ENCODE assay signal across 8 cellular contexts in the genomic region with DNA sequence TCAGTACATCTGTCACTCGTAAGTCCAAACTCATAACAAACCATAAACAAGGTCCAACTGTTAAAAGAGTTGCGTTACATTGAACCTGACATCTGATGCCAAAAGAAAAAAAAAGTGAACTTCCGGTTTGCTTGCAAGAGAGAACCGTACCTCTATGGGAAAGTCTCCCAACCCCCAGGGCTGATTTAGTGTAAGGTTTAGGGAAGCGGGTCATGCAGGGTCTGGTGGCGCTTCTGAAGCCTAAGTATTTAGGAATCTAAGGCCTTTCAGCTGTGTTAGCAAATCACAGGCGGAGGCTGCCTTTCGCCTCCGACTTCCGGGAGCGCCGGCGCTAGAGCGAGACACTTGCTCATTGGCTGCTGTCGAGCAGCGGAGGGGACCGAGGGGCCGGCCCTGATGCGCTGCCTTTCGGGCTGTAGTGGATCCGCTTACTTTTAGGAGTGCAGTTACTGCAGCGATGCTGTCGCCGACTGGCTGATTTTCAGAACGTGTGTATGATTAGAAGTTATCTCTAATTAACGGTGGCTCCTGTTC. TPM values are rescaled to one million over a fixed set of nuclear protein-coding genes. Genes with fewer than 3 reads are reported as not detected.
DNase-seq lines count a peak whose midpoint lies in the region; ATAC-seq and TF ChIP-seq lines count a peak whose summit lies in the region.

No MANE protein-coding gene starts in this region.

- H3K36me3 Mint-ChIP-seq in activated naive CD4-positive, alpha-beta T cell treated with anti-CD3 and anti-CD28 coated beads, Interleukin-2, amount 50 U/mL, for 24 hours: peaks cover 2% of the 10 kb centered on the region

- DNase-seq in GM06990 (ENCODE audit: extremely low read depth, insufficient read length) (peak; percentile 74), NB4 (ENCODE audit: low read depth) (peak; percentile 85), SK-N-SH (peak; percentile 93), glomerular visceral epithelial cell (ENCODE audit: extremely low spot score) (peak; percentile 81), occipital lobe (lab: John Stamatoyannopoulos, UW) (peak; percentile 89), suprapubic skin (ENCODE audit: low spot score in 2 of 2) (peak; percentile 91 to 94)

- H3K27ac Mint-ChIP-seq in activated naive CD4-positive, alpha-beta T cell treated with anti-CD3 and anti-CD28 coated beads, Interleukin-2, amount 50 U/mL, for 24 hours: peak overlapping the region; percentile 98

- H3K27me3 ChIP-seq in GM06990 (replicated peaks; ENCODE audit: control insufficient read depth, insufficient read depth, low read length) (no peaks in the 10 kb centered on the region; the same call in 1 of the 2 replicates), SK-N-SH (ENCODE audit: insufficient read depth) (no peaks in the 10 kb centered on the region), suprapubic skin (no peaks in the 10 kb centered on the region)

- peaks cover 3% of the 10 kb centered on the region for H3F3A ChIP-seq in SK-N-SH (replicated peaks; ENCODE audit: insufficient read depth)

- H3K9me2 ChIP-seq in SK-N-SH: no peaks in the 10 kb centered on the region

- peak; percentile 100 for ATAC-seq in HG02571 (IDR thresholded peaks at IDR 0.05; ENCODE audit: unreplicated experiment)

- peak overlapping the region; percentile 96 for H2AFZ ChIP-seq in SK-N-SH (ENCODE audit: low read depth)

- H3K4me3 ChIP-seq in GM06990 (replicated peaks; ENCODE audit: low read depth, low read length): peak overlapping the region; percentile 39
- H3K4me3 ChIP-seq in NB4 (ENCODE audit: low read depth, low read length): peak overlapping the region; percentile 53
- H3K4me3 ChIP-seq in SK-N-SH (ENCODE audit: low read depth in 2 of 2, low read length in 1 of 2): peak overlapping the region; percentile 47 to 56
- peak overlapping the region; percentile 45 for H3K4me3 ChIP-seq in suprapubic skin

- H3K36me3 ChIP-seq in GM06990 (ENCODE audit: control insufficient read depth, insufficient read depth, low read length): no peaks in the 10 kb centered on the region
- H3K36me3 ChIP-seq in SK-N-SH (replicated peaks in 1 of 2; ENCODE audit: control insufficient read depth in 1 of 2, insufficient read depth in 2 of 2, low read length in 1 of 2): no peaks in the 10 kb centered on the region
- H3K36me3 ChIP-seq in suprapubic skin: no peaks in the 10 kb centered on the region

- H3K9me3 ChIP-seq in SK-N-SH (peaks cover 5% of the 10 kb centered on the region; the same call in 1 of the 2 replicates), suprapubic skin (peaks cover 5% of the 10 kb centered on the region)

- CTCF ChIA-PET in SK-N-SH (lab: Yijun Ruan, JAX): interaction anchor here (0.7 to 3.8 kb wide), 9 partner anchors 11 to 524 kb away, joined by 3 to 38 read pairs (median 3); a partner anchor contains a TSS

- TF ChIP-seq EP300 in SK-N-SH (IDR thresholded peaks at IDR 0.05; ENCODE audit: borderline replicate concordance in 1 of 2, low read depth in 1 of 2, low read length in 1 of 2) (no peak), suprapubic skin (IDR thresholded peaks at IDR 0.05) (no peak)

- POLR2A ChIA-PET in SK-N-SH (lab: Yijun Ruan, JAX): interaction anchor here (0.7 to 1.8 kb wide), 2 partner anchors 10 to 12 kb away, joined by 3 to 6 read pairs; a partner anchor contains a TSS

- H3K4me2 ChIP-seq in SK-N-SH: peak overlapping the region; percentile 64

- H3K9ac ChIP-seq in SK-N-SH: peak overlapping the region; percentile 60; the same call in 1 of the 2 replicates

- H3K9me3 Mint-ChIP-seq in activated naive CD4-positive, alpha-beta T cell treated with anti-CD3 and anti-CD28 coated beads, Interleukin-2, amount 50 U/mL, for 24 hours: no peaks in the 10 kb centered on the region

- WGBS in SK-N-SH (ENCODE audit: low lambda C conversion rate): 3% methylated on average over 26 of the region's 26 CpGs
- under 1% methylated on average over 24 of the region's 26 CpGs for WGBS in suprapubic skin

- no peaks in the 10 kb centered on the region for H3K79me2 ChIP-seq in SK-N-SH (ENCODE audit: insufficient read depth)

- H3K4me1 ChIP-seq in SK-N-SH (ENCODE audit: control insufficient read depth in 1 of 2, insufficient read depth in 2 of 2, low read depth in 1 of 2, low read length in 1 of 2) (peaks cover 3 to 7% of the 10 kb centered on the region in 2 experiments; a peak in 3 of 4 replicates), suprapubic skin (peaks cover 10% of the 10 kb centered on the region)

- TF ChIP-seq RAD21 in SK-N-SH (IDR thresholded peaks at IDR 0.05; ENCODE audit: low read length): no peak

- H4K20me1 ChIP-seq in SK-N-SH (ENCODE audit: insufficient read depth): no peaks in the 10 kb centered on the region

- peaks cover 21% of the 10 kb centered on the region for H3K4me1 Mint-ChIP-seq in activated naive CD4-positive, alpha-beta T cell treated with anti-CD3 and anti-CD28 coated beads, Interleukin-2, amount 50 U/mL, for 24 hours

- TF ChIP-seq CTCF in GM06990 (IDR thresholded peaks at IDR 0.05; ENCODE audit: insufficient read depth, low read length, poor library complexity, severe bottlenecking): no peak
- TF ChIP-seq CTCF in NB4 (IDR thresholded peaks at IDR 0.05; ENCODE audit: low read depth, low read length): no peak
- no peak for TF ChIP-seq CTCF in SK-N-SH (IDR thresholded peaks at IDR 0.05)
- no peak for TF ChIP-seq CTCF in suprapubic skin (IDR thresholded peaks at IDR 0.05)

- no peaks in the 10 kb centered on the region for H3K27me3 Mint-ChIP-seq in activated naive CD4-positive, alpha-beta T cell treated with anti-CD3 and anti-CD28 coated beads, Interleukin-2, amount 50 U/mL, for 24 hours

- peak; percentile 31 for TF ChIP-seq POLR2A in NB4 (IDR thresholded peaks at IDR 0.05; ENCODE audit: extremely low read depth, insufficient read length)
- no peak for TF ChIP-seq POLR2A in suprapubic skin (IDR thresholded peaks at IDR 0.05)

- H3K27ac ChIP-seq in SK-N-SH (ENCODE audit: low read depth in 2 of 2, low read length in 1 of 2) (peak overlapping the region; percentile 72 to 98), suprapubic skin (peak overlapping the region; percentile 80)

- H3K4me3 Mint-ChIP-seq in activated naive CD4-positive, alpha-beta T cell treated with anti-CD3 and anti-CD28 coated beads, Interleukin-2, amount 50 U/mL, for 24 hours: peak overlapping the region; percentile 93

TF ChIP-seq in SK-N-SH, 30 proteins besides CTCF, POLR2A, EP300 and RAD21 (continues in another document):
- TF ChIP-seq SMC3 (IDR thresholded peaks at IDR 0.05; ENCODE audit: low read depth, low read length): no peak
- no peak for TF ChIP-seq RXRA (IDR thresholded peaks at IDR 0.05; ENCODE audit: borderline replicate concordance, low read depth)
- no peak for TF ChIP-seq GATA2 (CRISPR knock-in tag; IDR thresholded peaks at IDR 0.05)
- no peak for TF ChIP-seq MEF2A (IDR thresholded peaks at IDR 0.05; ENCODE audit: borderline replicate concordance, low read depth)
- TF ChIP-seq FOXM1 (IDR thresholded peaks at IDR 0.05; ENCODE audit: low read depth): no peak
- TF ChIP-seq, protein P1, sequence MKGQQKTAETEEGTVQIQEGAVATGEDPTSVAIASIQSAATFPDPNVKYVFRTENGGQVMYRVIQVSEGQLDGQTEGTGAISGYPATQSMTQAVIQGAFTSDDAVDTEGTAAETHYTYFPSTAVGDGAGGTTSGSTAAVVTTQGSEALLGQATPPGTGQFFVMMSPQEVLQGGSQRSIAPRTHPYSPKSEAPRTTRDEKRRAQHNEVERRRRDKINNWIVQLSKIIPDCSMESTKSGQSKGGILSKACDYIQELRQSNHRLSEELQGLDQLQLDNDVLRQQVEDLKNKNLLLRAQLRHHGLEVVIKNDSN (IDR thresholded peaks at IDR 0.05; ENCODE audit: borderline replicate concordance, low read depth): no peak
- no peak for TF ChIP-seq FOXJ3 (CRISPR knock-in tag; IDR thresholded peaks at IDR 0.05)
- TF ChIP-seq, protein P2, sequence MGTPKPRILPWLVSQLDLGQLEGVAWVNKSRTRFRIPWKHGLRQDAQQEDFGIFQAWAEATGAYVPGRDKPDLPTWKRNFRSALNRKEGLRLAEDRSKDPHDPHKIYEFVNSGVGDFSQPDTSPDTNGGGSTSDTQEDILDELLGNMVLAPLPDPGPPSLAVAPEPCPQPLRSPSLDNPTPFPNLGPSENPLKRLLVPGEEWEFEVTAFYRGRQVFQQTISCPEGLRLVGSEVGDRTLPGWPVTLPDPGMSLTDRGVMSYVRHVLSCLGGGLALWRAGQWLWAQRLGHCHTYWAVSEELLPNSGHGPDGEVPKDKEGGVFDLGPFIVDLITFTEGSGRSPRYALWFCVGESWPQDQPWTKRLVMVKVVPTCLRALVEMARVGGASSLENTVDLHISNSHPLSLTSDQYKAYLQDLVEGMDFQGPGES (IDR thresholded peaks at IDR 0.05; ENCODE audit: low read depth, low read length): no peak
- TF ChIP-seq SIN3A (IDR thresholded peaks at IDR 0.05; ENCODE audit: borderline replicate concordance, low read depth, low read length): peak; percentile 43; the same call in 1 of the 2 replicates
- TF ChIP-seq GABPA (IDR thresholded peaks at IDR 0.05; ENCODE audit: low read depth): peak; percentile 77
- no peak; the same call in 1 of the 2 replicates for TF ChIP-seq RCOR1 (IDR thresholded peaks at IDR 0.05; ENCODE audit: low read length)
- no peak for TF ChIP-seq YY1 (IDR thresholded peaks at IDR 0.05; ENCODE audit: low read depth)
- peak; percentile 63; the same call in 1 of the 2 replicates for TF ChIP-seq RFX5 (IDR thresholded peaks at IDR 0.05; ENCODE audit: low read length)
- peak; percentile 92 for TF ChIP-seq ELF1 (IDR thresholded peaks at IDR 0.05)
- peak; percentile 64; the same call in 1 of the 2 replicates for TF ChIP-seq MXI1 (IDR thresholded peaks at IDR 0.05; ENCODE audit: low read depth, low read length)

RNA-seq across cellular contexts. Expression of a gene that starts 12.0 kb away (rescaled TPM):
- 23.9 and 27.4 TPM in 2 replicates for polyA plus RNA-seq in SK-N-SH (2012; rRNA removed)
- 39.1 and 47.9 TPM in 2 replicates for polyA plus RNA-seq in SK-N-SH (2012; cell fraction: cytosol; rRNA removed)
- polyA plus RNA-seq in SK-N-SH (2012; cell fraction: nucleus; rRNA removed): 41.6 and 42.9 TPM in 2 replicates
- total RNA-seq in occipital lobe: 20.3 TPM
- 10 to 100 TPM; 15.0 to 34.4 (median 24.3) TPM for total RNA-seq in suprapubic skin

RNA-seq across cellular contexts. Expression of a gene that starts 55.9 kb away (rescaled TPM):
- 24.5 and 26.3 TPM in 2 replicates for polyA plus RNA-seq in SK-N-SH (2012; rRNA removed)
- polyA plus RNA-seq in SK-N-SH (2012; cell fraction: cytosol; rRNA removed): 43.5 and 43.9 TPM in 2 replicates
- 17.0 and 30.0 TPM in 2 replicates for polyA plus RNA-seq in SK-N-SH (2012; cell fraction: nucleus; rRNA removed)
- total RNA-seq in occipital lobe (72.1 TPM), suprapubic skin (10 to 100 TPM; 33.8 to 53.5 (median 45.7) TPM)

Comparison
In these comparisons a context has a peak if more than half of its experiments do, and no peak if none do; other contexts are left out.
1. Peak in every context shown above with its lines: DNase-seq, ATAC-seq, H3K4me3 ChIP-seq and H3K27ac ChIP-seq.